In the genomic region with DNA sequence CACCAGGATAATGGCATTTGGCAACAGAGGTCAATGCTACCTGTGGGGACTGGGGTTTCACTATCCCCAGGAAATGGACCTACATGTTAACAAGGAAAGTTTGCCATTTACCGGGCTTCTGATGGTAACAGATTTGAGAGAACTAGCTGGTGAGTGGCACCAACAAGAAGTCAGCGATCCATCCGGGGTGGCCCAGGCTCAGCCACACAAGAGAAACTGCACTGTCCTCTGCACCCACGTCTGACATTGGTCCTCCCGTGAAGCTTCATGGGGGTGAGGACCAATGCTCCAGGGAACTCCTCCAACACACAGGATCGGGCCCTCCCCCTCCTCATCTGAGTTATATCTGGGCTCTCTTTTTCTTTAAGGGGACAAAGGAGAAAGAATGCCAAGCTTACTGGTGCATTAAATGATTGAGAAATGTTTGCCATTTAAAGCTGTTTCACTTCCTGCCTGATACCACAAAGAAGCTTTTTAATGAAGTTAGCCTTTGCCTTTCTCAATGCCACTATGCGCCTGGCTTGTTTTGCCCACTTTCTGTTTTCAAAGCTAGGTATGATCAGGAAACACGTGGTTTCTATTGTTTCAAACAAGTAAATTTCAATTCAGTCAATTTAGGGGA, we compare ENCODE assay signal across 9 cellular contexts.
DNase-seq lines count a peak whose midpoint lies in the region; ATAC-seq and TF ChIP-seq lines count a peak whose summit lies in the region.
"Had no signal": no experiment of that assay in that cellular context is flagged by ENCODE, and none has a peak within 500 bp of the region (broad histone marks: within the 10 kb centered on the region; RNA-seq: fewer than 3 reads in every experiment).

No MANE protein-coding gene starts in this region.

- H3K4me3 ChIP-seq in hepatocyte, result no peak overlapping the region

- H3K27ac ChIP-seq in hepatocyte (peak overlapping the region; percentile 81), RWPE1 (no peak overlapping the region)
- H3K27ac ChIP-seq: C4-2B had no signal

- no peaks in the 10 kb centered on the region for H4K20me1 ChIP-seq in hepatocyte (ENCODE audit: insufficient read depth, poor library complexity, severe bottlenecking)

- no peak overlapping the region for H2AFZ ChIP-seq in hepatocyte

- no peaks in the 10 kb centered on the region for H3K27me3 ChIP-seq in hepatocyte

- TF ChIP-seq CTCF in hepatocyte (IDR thresholded peaks at IDR 0.05; ENCODE audit: poor library complexity) (no peak), RWPE1 (conservative IDR thresholded peaks at IDR 0.05; ENCODE audit: low read depth) (no peak), GM10266 (IDR thresholded peaks at IDR 0.05; ENCODE audit: control insufficient read depth, insufficient read depth, low read depth, missing control alignments) (no peak)

- H3K36me3 Mint-ChIP-seq in activated CD4-positive, alpha-beta T cell treated with anti-CD3 and anti-CD28 coated beads, Interleukin-2, amount 10 ng/mL, durations not matched to agents 24 days and 14 days (ENCODE audit: low read depth), result peaks cover 6% of the 10 kb centered on the region

- H3K4me1 ChIP-seq in hepatocyte (ENCODE audit: insufficient read depth), result peaks cover 39% of the 10 kb centered on the region

- H3K9me3 Mint-ChIP-seq in activated CD4-positive, alpha-beta T cell treated with anti-CD3 and anti-CD28 coated beads, Interleukin-2, amount 10 ng/mL, durations not matched to agents 24 days and 14 days, result no peaks in the 10 kb centered on the region

- H3K9me3 ChIP-seq in hepatocyte (ENCODE audit: low read depth), result no peaks in the 10 kb centered on the region

- intact Hi-C loops in activated CD4-positive, alpha-beta T cell treated with anti-CD3 and anti-CD28 coated beads, Interleukin-2, amount 10 ng/mL, durations not matched to agents 24 days and 14 days (cut with micrococcal nuclease), result loop anchor here (1.0 to 10.0 kb wide), 3 partner anchors 18 to 1043 kb away; no protein-coding TSS in a partner anchor

- H3K27ac Mint-ChIP-seq in activated CD4-positive, alpha-beta T cell treated with anti-CD3 and anti-CD28 coated beads, Interleukin-2, amount 10 ng/mL, durations not matched to agents 24 days and 14 days, result peak overlapping the region; percentile 84

- H3K79me2 ChIP-seq in hepatocyte, result no peaks in the 10 kb centered on the region

- ATAC-seq in HG02763 (IDR thresholded peaks at IDR 0.05; ENCODE audit: unreplicated experiment), result peak; percentile 48

- CTCF ChIA-PET in RWPE1 (lab: Yijun Ruan, JAX), result no interaction called here

- peaks cover 84% of the 10 kb centered on the region for H3K4me1 Mint-ChIP-seq in activated CD4-positive, alpha-beta T cell treated with anti-CD3 and anti-CD28 coated beads, Interleukin-2, amount 10 ng/mL, durations not matched to agents 24 days and 14 days

- POLR2A ChIA-PET in RWPE1 (lab: Yijun Ruan, JAX; ENCODE audit: low non-redundant PET), result no interaction called here

- peak overlapping the region; percentile 3 for H3K4me2 ChIP-seq in hepatocyte

- H3K36me3 ChIP-seq in hepatocyte (replicated peaks; ENCODE audit: insufficient read depth, low read depth), result no peaks in the 10 kb centered on the region

- peak; percentile 76 for DNase-seq in activated CD4-positive, alpha-beta T cell treated with anti-CD3 and anti-CD28 coated beads, Interleukin-2, amount 10 ng/mL, durations not matched to agents 24 days and 14 days
- DNase-seq in activated CD4-positive, alpha-beta T cell treated with anti-CD3 and anti-CD28 coated beads for 1 hour, result no peak
- DNase-seq in NOMO-1 treated with dmso at 0.1 percent for 144 hours (lab: John Stamatoyannopoulos, UW; ENCODE audit: unreplicated experiment), result peak; percentile 77
- no peak for DNase-seq in hepatocyte (ENCODE audit: low spot score)
- no peak for DNase-seq in RWPE1 (ENCODE audit: low spot score)
- no peak for DNase-seq in GM10266 (ENCODE audit: extremely low spot score)
- no peak for DNase-seq in LoVo (ENCODE audit: low spot score)

- no peaks in the 10 kb centered on the region for H3K9me2 ChIP-seq in hepatocyte (replicated peaks; ENCODE audit: insufficient read depth)

- WGBS in hepatocyte (ENCODE audit: low lambda C conversion rate, missing lambda C conversion rate), result 84% methylated on average over 8 of the region's 8 CpGs

- peak overlapping the region; percentile 53 for H3K4me3 Mint-ChIP-seq in activated CD4-positive, alpha-beta T cell treated with anti-CD3 and anti-CD28 coated beads, Interleukin-2, amount 10 ng/mL, durations not matched to agents 24 days and 14 days

- no peaks in the 10 kb centered on the region for H3K27me3 Mint-ChIP-seq in activated CD4-positive, alpha-beta T cell treated with anti-CD3 and anti-CD28 coated beads, Interleukin-2, amount 10 ng/mL, durations not matched to agents 24 days and 14 days

Comparison
In these comparisons a context has a peak if more than half of its experiments do, and no peak if none do; other contexts are left out.
1. DNase-seq: peak in activated CD4-positive, alpha-beta T cell treated with anti-CD3 and anti-CD28 coated beads, Interleukin-2, amount 10 ng/mL, durations not matched to agents 24 days and 14 days (single experiment) and NOMO-1 treated with dmso at 0.1 percent for 144 hours (single experiment); none in activated CD4-positive, alpha-beta T cell treated with anti-CD3 and anti-CD28 coated beads for 1 hour (single experiment), hepatocyte (single experiment), RWPE1 (single experiment), GM10266 (single experiment) and LoVo (single experiment).